ENCODE assay signal across 19 cellular contexts in genomic region chr3:15810702-15811101, GRCh38. TPM values are rescaled to one million over a fixed set of nuclear protein-coding genes. Genes with fewer than 3 reads are reported as not detected.
A peak's percentile ranks its signal among the peaks of the same experiment; 100 is the strongest.
DNase-seq lines count a peak whose midpoint lies in the region; ATAC-seq and TF ChIP-seq lines count a peak whose summit lies in the region.
"Had no signal": no experiment of that assay in that cellular context is flagged by ENCODE, and none has a peak within 500 bp of the region (broad histone marks: within the 10 kb centered on the region; RNA-seq: fewer than 3 reads in every experiment).

No MANE protein-coding gene starts in this region.

- peak; percentile 44 for ATAC-seq in GM18868 (IDR thresholded peaks at IDR 0.05; ENCODE audit: unreplicated experiment)
- ATAC-seq in HG02610 (IDR thresholded peaks at IDR 0.05; ENCODE audit: unreplicated experiment) = peak; percentile 55
- no peak for ATAC-seq in T-helper 17 cell
- peak; percentile 53 to 87 for ATAC-seq in natural killer cell treated with Interleukin-12 subunit alpha and Interleukin-12 subunit beta and Interleukin-15 and Interleukin-18, amount 100 ng/mL, for 72 hours
- no peak for ATAC-seq in HG03354 (IDR thresholded peaks at IDR 0.05; ENCODE audit: poor library complexity, severe bottlenecking, unreplicated experiment)
- no peak for ATAC-seq in upper lobe of right lung
- ATAC-seq: left cardiac atrium had no signal

- H3K36me3 ChIP-seq in suprapubic skin (no peaks in the 10 kb centered on the region), upper lobe of right lung (no peaks in the 10 kb centered on the region)

- H3K27ac ChIP-seq in suprapubic skin (no peak overlapping the region), upper lobe of right lung (no peak overlapping the region)
- H3K27ac ChIP-seq: GM23248, hepatocyte had no signal

- H3K4me1 Mint-ChIP-seq in T-helper 17 cell = peaks cover 24% of the 10 kb centered on the region
- H3K4me1 Mint-ChIP-seq in natural killer cell treated with Interleukin-12 subunit alpha and Interleukin-12 subunit beta and Interleukin-15 and Interleukin-18, amount 100 ng/mL, for 72 hours (ENCODE audit: low read depth in 2 of 2) = peaks cover 20 to 28% of the 10 kb centered on the region in 2 donors

- DNase-seq in T-helper 17 cell (no peak), HCEC 1CT (no peak), suprapubic skin (ENCODE audit: low spot score in 2 of 2) (no peak), upper lobe of right lung (no peak)
- DNase-seq in natural killer cell treated with Interleukin-12 subunit alpha and Interleukin-12 subunit beta and Interleukin-15 and Interleukin-18, amount 100 ng/mL, for 72 hours (ENCODE audit: low spot score) = no peak
- DNase-seq: activated CD4-positive, CD25-positive, alpha-beta regulatory T cell treated with anti-CD3 and anti-CD28 coated beads, Interleukin-2, amount 50 U/mL, for 72 hours; CD4-positive, CD25-positive, alpha-beta regulatory T cell; dorsolateral prefrontal cortex; GM23248; left cardiac atrium; naive B cell; NCI-H187; NCI-H524; OCI-M1; stimulated activated CD4-positive, alpha-beta T cell treated with anti-CD3 and anti-CD28 coated beads, Interleukin-2, amount 100 ng/mL, for 24 hours had no signal

- no peaks in the 10 kb centered on the region for H3K36me3 Mint-ChIP-seq in T-helper 17 cell (ENCODE audit: low read depth)
- no peaks in the 10 kb centered on the region for H3K36me3 Mint-ChIP-seq in natural killer cell treated with Interleukin-12 subunit alpha and Interleukin-12 subunit beta and Interleukin-15 and Interleukin-18, amount 100 ng/mL, for 72 hours
- H3K36me3 Mint-ChIP-seq: naive B cell had no signal

- H3K9me3 ChIP-seq in T-helper 17 cell (ENCODE audit: control insufficient read depth, low read length, poor library complexity, severe bottlenecking) (no peaks in the 10 kb centered on the region), suprapubic skin (no peaks in the 10 kb centered on the region), upper lobe of right lung (no peaks in the 10 kb centered on the region)

- H3K27ac Mint-ChIP-seq in T-helper 17 cell = peak overlapping the region; percentile 67
- H3K27ac Mint-ChIP-seq in natural killer cell treated with Interleukin-12 subunit alpha and Interleukin-12 subunit beta and Interleukin-15 and Interleukin-18, amount 100 ng/mL, for 72 hours = peak overlapping the region; percentile 34 to 82
- H3K27ac Mint-ChIP-seq: naive B cell had no signal

- TF ChIP-seq EP300 in suprapubic skin (IDR thresholded peaks at IDR 0.05) = no peak

- H3K4me3 Mint-ChIP-seq in T-helper 17 cell = no peak overlapping the region
- H3K4me3 Mint-ChIP-seq in natural killer cell treated with Interleukin-12 subunit alpha and Interleukin-12 subunit beta and Interleukin-15 and Interleukin-18, amount 100 ng/mL, for 72 hours = no peak overlapping the region
- H3K4me3 Mint-ChIP-seq: CD4-positive, CD25-positive, alpha-beta regulatory T cell; naive B cell had no signal

- TF ChIP-seq CTCF in suprapubic skin (IDR thresholded peaks at IDR 0.05) (no peak), upper lobe of right lung (IDR thresholded peaks at IDR 0.05) (no peak)

- intact Hi-C loops in upper lobe of right lung (cut with DNase I) = loop anchor here (10.0 kb wide), 1 partner anchor 186 kb away; no protein-coding TSS in a partner anchor

- TF ChIP-seq POLR2A in suprapubic skin (IDR thresholded peaks at IDR 0.05) = no peak

- no peaks in the 10 kb centered on the region for H3K27me3 Mint-ChIP-seq in T-helper 17 cell
- no peaks in the 10 kb centered on the region for H3K27me3 Mint-ChIP-seq in natural killer cell treated with Interleukin-12 subunit alpha and Interleukin-12 subunit beta and Interleukin-15 and Interleukin-18, amount 100 ng/mL, for 72 hours
- H3K27me3 Mint-ChIP-seq: CD4-positive, CD25-positive, alpha-beta regulatory T cell; naive B cell had no signal

- H3K4me3 ChIP-seq in suprapubic skin (no peak overlapping the region), upper lobe of right lung (no peak overlapping the region)
- H3K4me3 ChIP-seq: dorsolateral prefrontal cortex, GM23248, hepatocyte had no signal

- H3K27me3 ChIP-seq in suprapubic skin = no peaks in the 10 kb centered on the region
- H3K27me3 ChIP-seq in upper lobe of right lung = no peaks in the 10 kb centered on the region
- H3K27me3 ChIP-seq: dorsolateral prefrontal cortex, hepatocyte had no signal

- H3K4me1 ChIP-seq in suprapubic skin = peaks cover 7% of the 10 kb centered on the region
- peaks cover 7% of the 10 kb centered on the region for H3K4me1 ChIP-seq in upper lobe of right lung

- no peaks in the 10 kb centered on the region for H3K9me3 Mint-ChIP-seq in natural killer cell treated with Interleukin-12 subunit alpha and Interleukin-12 subunit beta and Interleukin-15 and Interleukin-18, amount 100 ng/mL, for 72 hours
- H3K9me3 Mint-ChIP-seq: CD4-positive, CD25-positive, alpha-beta regulatory T cell; naive B cell had no signal

RNA-seq across cellular contexts. Expression of gene ANKRD28, which starts 12.9 kb away (rescaled TPM):
- total RNA-seq in T-helper 17 cell = 100 to 1,000 TPM in 1 of 2 donors, 10 to 100 TPM in 1; 86.2 to 105 TPM
- total RNA-seq in natural killer cell treated with Interleukin-12 subunit alpha and Interleukin-12 subunit beta and Interleukin-15 and Interleukin-18, amount 100 ng/mL, for 72 hours = 10 to 100 TPM; 29.3 to 50.0 TPM
- total RNA-seq in suprapubic skin = 10 to 100 TPM; 24.4 to 62.3 (median 48.3) TPM
- total RNA-seq in upper lobe of right lung = 50.3 TPM

Comparison
In these comparisons a context has a peak if more than half of its experiments do, and no peak if none do; other contexts are left out.
1. ATAC-seq: peak in GM18868 (single experiment), HG02610 (single experiment) and natural killer cell treated with Interleukin-12 subunit alpha and Interleukin-12 subunit beta and Interleukin-15 and Interleukin-18, amount 100 ng/mL, for 72 hours (2 of 2); none in T-helper 17 cell (single experiment), HG03354 (single experiment) and upper lobe of right lung (single experiment).